ENCODE assay signal across 2 cellular contexts in genomic region chr1:32741067-32741416, GRCh38.
A peak's percentile ranks its signal among the peaks of the same experiment; 100 is the strongest.
TF ChIP-seq lines count a peak whose summit lies in the region.

No MANE protein-coding gene starts in this region.

TF ChIP-seq in K562, 482 proteins besides CTCF, POLR2A, EP300 and RAD21:
- TF ChIP-seq SAP30 (IDR thresholded peaks at IDR 0.05; ENCODE audit: borderline replicate concordance, insufficient read depth, low read depth, low read length, poor library complexity, severe bottlenecking) (peak; percentile 26), SMARCE1 (IDR thresholded peaks at IDR 0.05) (no peak), NR2C2 (CRISPR knock-in tag; IDR thresholded peaks at IDR 0.05) (0 out of 2 replicates have a peak, but pooled peaks have one; percentile 47), NR2C2 (tag; IDR thresholded peaks at IDR 0.05) (no peak), ZNF644 (tag; IDR thresholded peaks at IDR 0.05; ENCODE audit: low read depth) (no peak), BRCA1 (IDR thresholded peaks at IDR 0.05) (no peak), BRCA1 (CRISPR knock-in tag; IDR thresholded peaks at IDR 0.05) (no peak), ATF6 (CRISPR knock-in tag; IDR thresholded peaks at IDR 0.05) (peak; percentile 78; the same call in 1 of the 2 replicates), ETV5 (CRISPR knock-in tag; IDR thresholded peaks at IDR 0.05; ENCODE audit: low read depth) (peak; percentile 49; the same call in 1 of the 2 replicates), HDAC2 (IDR thresholded peaks at IDR 0.05) (0 out of 2 replicates have a peak, but pooled peaks have one; percentile 17), ATF3 (IDR thresholded peaks at IDR 0.05) (no peak), ATF3 (CRISPR knock-in tag; conservative IDR thresholded peaks at IDR 0.05) (no peak), MAX (CRISPR knock-in tag; IDR thresholded peaks at IDR 0.05) (peak; percentile 51; the same call in 1 of the 2 replicates), ZNF24 (IDR thresholded peaks at IDR 0.05) (no peak), RBM25 (IDR thresholded peaks at IDR 0.05; ENCODE audit: low read depth, low read length, severe bottlenecking) (no peak), ZBTB43 (CRISPR knock-in tag; IDR thresholded peaks at IDR 0.05) (no peak), PCBP1 (IDR thresholded peaks at IDR 0.05; ENCODE audit: low read depth, low read length, poor library complexity, severe bottlenecking) (no peak), MIER1 (IDR thresholded peaks at IDR 0.05; ENCODE audit: low read depth) (0 out of 2 replicates have a peak, but pooled peaks have one; percentile 47), PRDM10 (IDR thresholded peaks at IDR 0.05; ENCODE audit: partially characterized antibody) (peak; percentile 75)

TF ChIP-seq in HepG2, 621 proteins besides CTCF, POLR2A, EP300 and RAD21:
- no peak for TF ChIP-seq USF2 (IDR thresholded peaks at IDR 0.05; ENCODE audit: low read depth, low read length)
- TF ChIP-seq USF2 (CRISPR knock-in tag; IDR thresholded peaks at IDR 0.05; ENCODE audit: borderline replicate concordance), result no peak
- 0 out of 2 replicates have a peak, but pooled peaks have one; percentile 57 for TF ChIP-seq FOXC1 (CRISPR knock-in tag; IDR thresholded peaks at IDR 0.05; ENCODE audit: borderline replicate concordance)
- no peak for TF ChIP-seq ZNF800 (CRISPR knock-in tag; IDR thresholded peaks at IDR 0.05)
- 0 out of 2 replicates have a peak, but pooled peaks have one; percentile 2 for TF ChIP-seq ZFP91 (CRISPR knock-in tag; IDR thresholded peaks at IDR 0.05; ENCODE audit: borderline replicate concordance)
- TF ChIP-seq GMEB1 (CRISPR knock-in tag; IDR thresholded peaks at IDR 0.05; ENCODE audit: borderline replicate concordance), result no peak
- 0 out of 2 replicates have a peak, but pooled peaks have one; percentile 44 for TF ChIP-seq FOXO4 (CRISPR knock-in tag; conservative IDR thresholded peaks at IDR 0.05)
- TF ChIP-seq SETDB1 (CRISPR knock-in tag; IDR thresholded peaks at IDR 0.05; ENCODE audit: borderline replicate concordance), result no peak
